In the genomic region with DNA sequence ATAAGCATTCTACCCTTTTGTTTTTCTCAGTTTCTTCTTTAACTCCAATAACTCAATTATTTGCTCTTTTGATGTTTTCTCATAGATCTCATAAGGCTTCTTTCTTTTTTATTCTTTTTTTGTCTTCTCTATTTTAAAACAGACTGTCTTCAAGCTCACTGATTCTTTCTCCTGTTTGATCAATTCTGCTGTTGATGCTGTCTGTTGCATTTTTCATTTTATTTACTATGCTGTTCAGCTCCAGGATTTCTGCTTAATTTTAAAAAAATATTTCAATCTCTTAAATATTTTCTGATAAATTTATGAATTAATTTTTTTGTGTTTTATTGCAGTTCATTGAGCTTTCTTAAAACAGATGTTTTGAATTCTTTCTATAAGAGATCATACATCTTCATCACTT, we compare ENCODE assay signal across 38 cellular contexts. TPM values are rescaled to one million over a fixed set of nuclear protein-coding genes. Genes with fewer than 3 reads are reported as not detected.
"Had no signal": no experiment of that assay in that cellular context is flagged by ENCODE, and none has a peak within 500 bp of the region (broad histone marks: within the 10 kb centered on the region; RNA-seq: fewer than 3 reads in every experiment).

No MANE protein-coding gene starts in this region.

- H3K27ac ChIP-seq: KMS-11 had no signal

- H3K4me2 ChIP-seq: KMS-11 had no signal

- H3K9ac ChIP-seq: KMS-11 had no signal

- DNase-seq: Karpas-422, Kasumi-1, MM.1S, MV-4-11, NCI-H1048, NCI-H1092, NCI-H1092 treated with DMSO at 0.1 percent for 48 hours, NCI-H1105, NCI-H1105 treated with DMSO at 0.1 percent for 48 hours, NCI-H1417, NCI-H1417 treated with DMSO at 0.1 percent for 48 hours, NCI-H1436, NCI-H1436 treated with DMSO at 0.1 percent for 48 hours, NCI-H146, NCI-H1694, NCI-H1694 treated with DMSO at 0.1 percent for 48 hours, NCI-H187, NCI-H187 treated with DMSO at 0.1 percent for 48 hours, NCI-H1930, NCI-H2029, NCI-H2029 treated with DMSO at 0.1 percent for 48 hours, NCI-H2081, NCI-H2081 treated with DMSO at 0.1 percent for 48 hours, NCI-H2107, NCI-H2171, NCI-H2171 treated with DMSO at 0.1 percent for 48 hours, NCI-H2227 treated with DMSO at 0.1 percent for 48 hours, NCI-H226, NCI-H345, NCI-H446, NCI-H446 treated with DMSO at 0.1 percent for 48 hours, NCI-H510A, NCI-H510A treated with DMSO at 0.1 percent for 48 hours, NCI-H524 had no signal

RNA-seq across cellular contexts. Expression of a gene that starts 48.1 kb away (rescaled TPM):
- total RNA-seq: LHCN-M2, M059J, MCF 10A had no signal
